8 cellular contexts compared by ENCODE assay signal in genomic region chr12:5511644-5512584, GRCh38.
DNase-seq lines count a peak whose midpoint lies in the region; ATAC-seq and TF ChIP-seq lines count a peak whose summit lies in the region.
"Had no signal": no experiment of that assay in that cellular context is flagged by ENCODE, and none has a peak within 500 bp of the region (broad histone marks: within the 10 kb centered on the region; RNA-seq: fewer than 3 reads in every experiment).

No MANE protein-coding gene starts in this region.

- WGBS in heart left ventricle, 4 donors: 44 to 63% (median 50%) methylated on average over 36 of the region's 36 CpGs

- peaks cover 6 to 9% of the 10 kb centered on the region in 2 donors for H3K27me3 Mint-ChIP-seq in CD4-positive, alpha-beta memory T cell

- TF ChIP-seq POLR2A in heart left ventricle (IDR thresholded peaks at IDR 0.05): no peak

- in situ Hi-C loops in GM13976 (cut with MboI; ENCODE audit: low sequenced_read_pairs, unreplicated experiment): no loop called here

- peaks cover 0 to 3% (median 0%) of the 10 kb centered on the region in 4 donors for H3K4me1 Mint-ChIP-seq in CD4-positive, alpha-beta memory T cell

- peaks cover 32% of the 10 kb centered on the region for H3K4me1 ChIP-seq in SJCRH30
- peaks cover 0 to 23% (median 11%) of the 10 kb centered on the region in 12 donors for H3K4me1 ChIP-seq in heart left ventricle
- no peaks in the 10 kb centered on the region for H3K4me1 ChIP-seq in CD4-positive, alpha-beta memory T cell (ENCODE audit: insufficient read depth, low read length)

- CTCF ChIA-PET in CD4-positive, alpha-beta memory T cell (lab: Charles Lee; ENCODE audit: partially characterized antibody): no interaction called here

- H3K36me3 Mint-ChIP-seq in CD4-positive, alpha-beta memory T cell: no peaks in the 10 kb centered on the region

- no peak overlapping the region for H3K27ac Mint-ChIP-seq in CD4-positive, alpha-beta memory T cell

- H3K4me3 Mint-ChIP-seq in CD4-positive, alpha-beta memory T cell: peak overlapping the region in 1 of 8 donors; percentile 38

- H3K9me3 Mint-ChIP-seq in CD4-positive, alpha-beta memory T cell: peaks cover 0 to 2% (median 0%) of the 10 kb centered on the region in 8 donors

- TF ChIP-seq CTCF in GM13976 (IDR thresholded peaks at IDR 0.05; ENCODE audit: borderline replicate concordance, control extremely low read depth, extremely low read depth, insufficient read depth, missing control alignments) (no peak), heart left ventricle (IDR thresholded peaks at IDR 0.05) (peak; percentile 23 to 61 (median 46))

- peak overlapping the region; percentile 48 for H3K4me3 ChIP-seq in SJCRH30
- peak overlapping the region in 2 of 12 donors; percentile 8 to 22 for H3K4me3 ChIP-seq in heart left ventricle
- H3K4me3 ChIP-seq in CD4-positive, alpha-beta memory T cell (ENCODE audit: low read length in 2 of 2): no peak overlapping the region

- ATAC-seq in heart left ventricle (peak; percentile 20 to 58 (median 36)), GM18909 (IDR thresholded peaks at IDR 0.05; ENCODE audit: poor library complexity, unreplicated experiment) (no peak), HG03565 (IDR thresholded peaks at IDR 0.05; ENCODE audit: unreplicated experiment) (no peak)

- POLR2A ChIA-PET in CD4-positive, alpha-beta memory T cell (lab: Charles Lee; ENCODE audit: partially characterized antibody): no interaction called here

- H3K27me3 ChIP-seq in SJCRH30 (no peaks in the 10 kb centered on the region), heart left ventricle (peaks cover 0 to 8% (median 0%) of the 10 kb centered on the region in 9 donors)
- no peaks in the 10 kb centered on the region for H3K27me3 ChIP-seq in CD4-positive, alpha-beta memory T cell (ENCODE audit: insufficient read depth, low read length)

- H3K27ac ChIP-seq in SJCRH30 (peak overlapping the region; percentile 89), heart left ventricle (no peak overlapping the region)
- H3K27ac ChIP-seq in CD4-positive, alpha-beta memory T cell (ENCODE audit: low read depth, low read length): no peak overlapping the region

- H3K36me3 ChIP-seq in SJCRH30 (no peaks in the 10 kb centered on the region), heart left ventricle (no peaks in the 10 kb centered on the region)
- no peaks in the 10 kb centered on the region for H3K36me3 ChIP-seq in CD4-positive, alpha-beta memory T cell (ENCODE audit: insufficient read depth, low read length)

- intact Hi-C loops in heart left ventricle (cut with DNase I): loop anchor here in 4 of 10 donors (2.0 to 10.0 kb wide), 4 partner anchors 75 to 87 kb away; no protein-coding TSS in a partner anchor
- intact Hi-C loops in CD4-positive, alpha-beta memory T cell (cut with micrococcal nuclease): no loop called here

- H3K9me3 ChIP-seq in SJCRH30 (replicated peaks) (no peaks in the 10 kb centered on the region), heart left ventricle (no peaks in the 10 kb centered on the region)
- no peaks in the 10 kb centered on the region for H3K9me3 ChIP-seq in CD4-positive, alpha-beta memory T cell (ENCODE audit: control insufficient read depth in 1 of 2, low read length in 2 of 2)

- DNase-seq in GM13976 (ENCODE audit: low spot score): peak; percentile 40
- DNase-seq in SJCRH30: peak; percentile 87 to 91
- peak in 2 of 5 donors; percentile 31 to 35 for DNase-seq in heart left ventricle
- peak; percentile 49 for DNase-seq in stimulated activated CD8-positive, alpha-beta memory T cell treated with anti-CD3 and anti-CD28 coated beads, Interleukin-4, amount 100 ng/mL, for 48 hours
- DNase-seq in CD4-positive, alpha-beta memory T cell: no peak
- DNase-seq: mammary epithelial cell had no signal

Comparison
In these comparisons a context has a peak if more than half of its experiments do, and no peak if none do; other contexts are left out.
1. DNase-seq: peak in GM13976 (single experiment), SJCRH30 (2 of 2) and stimulated activated CD8-positive, alpha-beta memory T cell treated with anti-CD3 and anti-CD28 coated beads, Interleukin-4, amount 100 ng/mL, for 48 hours (single experiment); none in CD4-positive, alpha-beta memory T cell (0 of 5).
2. ATAC-seq: peak in heart left ventricle (4 of 4); none in GM18909 (single experiment) and HG03565 (single experiment).